Comparison of ENCODE assay signal across 10 cellular contexts in genomic region chr1:35047188-35047858, GRCh38. TPM values are rescaled to one million over a fixed set of nuclear protein-coding genes. Genes with fewer than 3 reads are reported as not detected.
DNase-seq lines count a peak whose midpoint lies in the region; ATAC-seq, FAIRE-seq and TF ChIP-seq lines count a peak whose summit lies in the region.
"Had no signal": no experiment of that assay in that cellular context is flagged by ENCODE, and none has a peak within 500 bp of the region (broad histone marks: within the 10 kb centered on the region; RNA-seq: fewer than 3 reads in every experiment).

No MANE protein-coding gene starts in this region.

- ATAC-seq in HG03025 (IDR thresholded peaks at IDR 0.05; ENCODE audit: low FRiP score, unreplicated experiment), result no peak
- no peak for ATAC-seq in GM18861 (IDR thresholded peaks at IDR 0.05; ENCODE audit: unreplicated experiment)

- FAIRE-seq in bronchial epithelial cell (lab: Jason Lieb, UNC), result no peak

- DNase-seq in EL (peak; percentile 97), NB4 (ENCODE audit: low read depth) (peak; percentile 70), bronchial epithelial cell (ENCODE audit: low read depth) (peak; percentile 81), osteoblast (ENCODE audit: insufficient read length, low spot score, missing footprints) (peak; percentile 81), SKM-1 (lab: John Stamatoyannopoulos, UW; ENCODE audit: unreplicated experiment) (no peak), G401 (ENCODE audit: low spot score) (no peak)
- DNase-seq: immature natural killer cell had no signal

- H3K4me3 ChIP-seq in NB4 (ENCODE audit: low read depth, low read length), result peak overlapping the region; percentile 17
- no peak overlapping the region for H3K4me3 ChIP-seq in bronchial epithelial cell (ENCODE audit: low read depth, low read length)
- peak overlapping the region; percentile 43 for H3K4me3 ChIP-seq in osteoblast (ENCODE audit: insufficient read depth, low read length)

- H3K27me3 ChIP-seq in bronchial epithelial cell (ENCODE audit: control insufficient read depth, insufficient read depth, low read length), result no peaks in the 10 kb centered on the region
- H3K27me3 ChIP-seq in osteoblast (ENCODE audit: insufficient read depth, low read length), result peaks cover 3% of the 10 kb centered on the region

- TF ChIP-seq CTCF in NB4 (IDR thresholded peaks at IDR 0.05; ENCODE audit: low read depth, low read length), result no peak
- TF ChIP-seq CTCF in bronchial epithelial cell (IDR thresholded peaks at IDR 0.05; ENCODE audit: insufficient read depth, low read length, severe bottlenecking), result no peak
- TF ChIP-seq CTCF in osteoblast (IDR thresholded peaks at IDR 0.05; ENCODE audit: extremely low read depth, low read depth, low read length), result no peak

- H2AFZ ChIP-seq in osteoblast (ENCODE audit: low read length), result peak overlapping the region; percentile 84
- H2AFZ ChIP-seq: parathyroid adenoma had no signal

- peak overlapping the region; percentile 98 for H3K27ac ChIP-seq in osteoblast (ENCODE audit: low read depth, low read length)
- H3K27ac ChIP-seq: parathyroid adenoma had no signal

- H4K20me1 ChIP-seq in osteoblast (ENCODE audit: insufficient read depth, low read length), result no peaks in the 10 kb centered on the region

- peak overlapping the region; percentile 69 for H3K4me2 ChIP-seq in osteoblast (ENCODE audit: insufficient read depth, low read length)

- H3K79me2 ChIP-seq in osteoblast (ENCODE audit: insufficient read depth, low read length), result no peaks in the 10 kb centered on the region
- H3K79me2 ChIP-seq: parathyroid adenoma had no signal

- no peak for TF ChIP-seq POLR2A in NB4 (IDR thresholded peaks at IDR 0.05; ENCODE audit: extremely low read depth, insufficient read length)

- H3K9me3 ChIP-seq in osteoblast (ENCODE audit: low read depth, low read length), result no peaks in the 10 kb centered on the region

- H3K36me3 ChIP-seq in bronchial epithelial cell (ENCODE audit: control insufficient read depth, insufficient read depth, low read length), result no peaks in the 10 kb centered on the region
- H3K36me3 ChIP-seq in osteoblast (ENCODE audit: insufficient read depth, low read length), result no peaks in the 10 kb centered on the region

- H3K4me1 ChIP-seq in osteoblast (ENCODE audit: insufficient read depth, low read length), result peaks cover 28% of the 10 kb centered on the region
- H3K4me1 ChIP-seq: parathyroid adenoma had no signal

- in situ Hi-C loops in G401 (cut with HindIII; ENCODE audit: low sequenced_read_pairs), result no loop called here

RNA-seq across cellular contexts. Expression of gene ZMYM6, which starts 15.6 kb away (rescaled TPM):
- total RNA-seq in bronchial epithelial cell (10.5 and 10.8 TPM in 2 replicates), osteoblast (27.9 and 29.8 TPM in 2 replicates)
- total RNA-seq in G401 (2014; rRNA removed; shearing (Covaris generic)), result 3.9 and 5.0 TPM in 2 replicates

RNA-seq across cellular contexts. Expression of gene ZMYM1, which starts 31.9 kb away (rescaled TPM):
- total RNA-seq in bronchial epithelial cell, result 21.0 and 23.2 TPM in 2 replicates
- total RNA-seq in osteoblast, result 13.4 and 17.7 TPM in 2 replicates
- total RNA-seq in G401 (2014; rRNA removed; shearing (Covaris generic)), result 18.8 and 30.2 TPM in 2 replicates

Comparison
In these comparisons a context has a peak if more than half of its experiments do, and no peak if none do; other contexts are left out.
1. DNase-seq: peak in EL (single experiment), NB4 (single experiment), bronchial epithelial cell (single experiment) and osteoblast (single experiment); none in SKM-1 (single experiment) and G401 (single experiment).